ENCODE assay signal across 18 cellular contexts in the genomic region with DNA sequence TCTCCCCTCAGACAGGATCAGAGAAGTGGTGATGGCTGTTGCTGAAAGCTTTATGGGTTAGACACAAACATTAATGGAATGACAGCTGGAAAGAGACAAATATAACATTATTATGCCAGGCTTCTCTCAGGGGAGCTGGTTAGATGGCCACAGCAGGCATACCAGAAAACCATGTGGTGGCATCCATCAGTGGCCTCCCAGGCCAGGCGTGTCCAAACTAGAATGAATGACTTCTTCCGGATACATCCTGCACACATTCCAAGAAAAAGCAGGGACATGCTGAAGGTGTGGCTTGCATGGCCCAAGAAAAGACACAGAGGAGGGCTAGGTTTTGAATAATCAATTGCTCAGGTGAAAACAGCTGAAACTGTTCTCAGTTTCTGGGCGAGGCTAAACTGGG.
"Had no signal": no experiment of that assay in that cellular context is flagged by ENCODE, and none has a peak within 500 bp of the region (broad histone marks: within the 10 kb centered on the region; RNA-seq: fewer than 3 reads in every experiment).

No MANE protein-coding gene starts in this region.

- DNase-seq: effector CD4-positive, alpha-beta T cell; esophagus squamous epithelium; foreskin fibroblast; kidney glomerular epithelial cell; mucosa of descending colon; naive B cell; occipital lobe; pancreas; right cardiac atrium; stimulated activated CD4-positive, alpha-beta T cell treated with anti-CD3 and anti-CD28 coated beads, Interleukin-4, amount 100 ng/mL, for 1 hour; stimulated activated CD8-positive, alpha-beta memory T cell treated with anti-CD3 and anti-CD28 coated beads, Interleukin-4, amount 100 ng/mL, for 48 hours; testis; upper lobe of right lung had no signal

- ATAC-seq: mucosa of descending colon; pancreas; right cardiac atrium; stimulated activated effector memory CD8-positive, alpha-beta T cell treated with anti-CD3 and anti-CD28 coated beads, Interleukin-12 subunit alpha, Interleukin-12 subunit beta, amount 100 ng/mL, for 72 hours; upper lobe of right lung had no signal

- H3K4me2 ChIP-seq: hepatocyte had no signal

- H3K79me2 ChIP-seq: hepatocyte had no signal

- FAIRE-seq: pancreas had no signal

- H3K4me3 ChIP-seq: coronary artery, esophagus squamous epithelium, hepatocyte, mucosa of descending colon, pancreas, testis, tibial nerve, upper lobe of right lung, vagina had no signal

- H2AFZ ChIP-seq: hepatocyte had no signal

- H3K36me3 ChIP-seq: esophagus squamous epithelium, pancreas, tibial nerve, upper lobe of right lung, vagina had no signal

- H3K4me1 ChIP-seq: pancreas, testis, vagina had no signal

- H3K27me3 ChIP-seq: pancreas, testis, tibial nerve, upper lobe of right lung, vagina had no signal

- H3K27ac ChIP-seq: coronary artery, esophagus squamous epithelium, hepatocyte, pancreas, testis, tibial nerve, upper lobe of right lung, vagina had no signal

- H3K9me3 ChIP-seq: esophagus squamous epithelium, mucosa of descending colon, pancreas, testis, tibial nerve, upper lobe of right lung, vagina had no signal
